In the genomic region with DNA sequence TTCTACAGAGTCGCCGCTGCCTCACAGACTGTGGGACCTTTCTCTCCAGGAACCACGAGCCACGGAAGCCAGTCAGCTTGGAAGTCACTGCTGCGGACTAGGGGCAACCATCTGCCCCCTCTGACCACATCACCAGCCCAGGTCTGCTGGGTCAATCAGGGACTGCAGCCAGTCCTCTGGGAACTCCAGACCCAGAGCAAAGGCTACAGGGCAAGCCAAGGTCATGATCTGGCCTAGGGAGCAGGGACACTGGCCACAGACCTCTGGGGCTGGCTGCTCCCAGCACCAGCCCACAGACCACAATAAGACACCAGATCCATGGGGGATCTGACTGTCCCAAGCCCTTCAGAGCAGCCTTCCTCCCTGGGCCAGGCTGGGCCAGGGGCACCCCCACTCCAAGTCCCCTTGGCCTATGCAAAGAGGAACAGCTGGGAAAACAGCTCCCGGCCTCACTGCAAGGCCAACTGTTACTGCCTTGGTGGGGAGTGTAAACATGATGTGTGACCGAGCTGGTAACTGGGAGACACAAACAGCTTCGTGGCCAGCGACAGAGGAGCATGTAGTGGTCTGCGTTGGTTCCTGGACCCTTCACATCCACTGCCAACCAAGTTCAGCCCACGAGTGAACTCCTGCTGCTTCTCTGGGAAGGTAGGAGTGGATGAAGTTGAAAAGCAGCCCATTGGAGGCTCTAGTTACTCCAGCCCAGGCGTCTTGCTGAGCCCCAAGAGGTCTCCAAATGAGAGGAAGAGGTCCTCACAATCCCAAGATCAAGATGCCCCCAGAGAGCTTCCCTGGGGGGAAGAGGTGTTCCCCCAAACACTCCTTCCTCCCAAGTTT, we compare ENCODE assay signal across 2 cellular contexts.
TF ChIP-seq lines count a peak whose summit lies in the region.

No MANE protein-coding gene starts in this region.

TF ChIP-seq in A549, 52 proteins besides CTCF, POLR2A, EP300 and RAD21 (continued from another document):
- TF ChIP-seq, protein P1, sequence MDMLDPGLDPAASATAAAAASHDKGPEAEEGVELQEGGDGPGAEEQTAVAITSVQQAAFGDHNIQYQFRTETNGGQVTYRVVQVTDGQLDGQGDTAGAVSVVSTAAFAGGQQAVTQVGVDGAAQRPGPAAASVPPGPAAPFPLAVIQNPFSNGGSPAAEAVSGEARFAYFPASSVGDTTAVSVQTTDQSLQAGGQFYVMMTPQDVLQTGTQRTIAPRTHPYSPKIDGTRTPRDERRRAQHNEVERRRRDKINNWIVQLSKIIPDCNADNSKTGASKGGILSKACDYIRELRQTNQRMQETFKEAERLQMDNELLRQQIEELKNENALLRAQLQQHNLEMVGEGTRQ (IDR thresholded peaks at IDR 0.05) = no peak
- TF ChIP-seq, protein P2, sequence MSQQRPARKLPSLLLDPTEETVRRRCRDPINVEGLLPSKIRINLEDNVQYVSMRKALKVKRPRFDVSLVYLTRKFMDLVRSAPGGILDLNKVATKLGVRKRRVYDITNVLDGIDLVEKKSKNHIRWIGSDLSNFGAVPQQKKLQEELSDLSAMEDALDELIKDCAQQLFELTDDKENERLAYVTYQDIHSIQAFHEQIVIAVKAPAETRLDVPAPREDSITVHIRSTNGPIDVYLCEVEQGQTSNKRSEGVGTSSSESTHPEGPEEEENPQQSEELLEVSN (IDR thresholded peaks at IDR 0.05; ENCODE audit: borderline replicate concordance, low read depth) = no peak
- TF ChIP-seq ZNF302 (CRISPR knock-in tag; IDR thresholded peaks at IDR 0.05) (no peak), JUNB (IDR thresholded peaks at IDR 0.05) (no peak), EHF (CRISPR knock-in tag; IDR thresholded peaks at IDR 0.05) (no peak), TFCP2L1 (CRISPR knock-in tag; IDR thresholded peaks at IDR 0.05) (no peak), CBX2 (IDR thresholded peaks at IDR 0.05; ENCODE audit: borderline replicate concordance, low read depth) (no peak), FOSL2 (IDR thresholded peaks at IDR 0.05) (no peak), FOSL2 (CRISPR knock-in tag; IDR thresholded peaks at IDR 0.05) (no peak), SREBF2 (IDR thresholded peaks at IDR 0.05) (no peak), RFX5 (IDR thresholded peaks at IDR 0.05) (no peak), MYC (IDR thresholded peaks at IDR 0.05; ENCODE audit: borderline replicate concordance, low read length) (no peak), JUN (IDR thresholded peaks at IDR 0.05) (no peak; a peak in 1 of 5 replicates), KDM1A (IDR thresholded peaks at IDR 0.05; ENCODE audit: low read depth) (no peak), MAZ (IDR thresholded peaks at IDR 0.05; ENCODE audit: borderline replicate concordance, low read depth, low read length) (no peak)
- TF ChIP-seq, protein P3, sequence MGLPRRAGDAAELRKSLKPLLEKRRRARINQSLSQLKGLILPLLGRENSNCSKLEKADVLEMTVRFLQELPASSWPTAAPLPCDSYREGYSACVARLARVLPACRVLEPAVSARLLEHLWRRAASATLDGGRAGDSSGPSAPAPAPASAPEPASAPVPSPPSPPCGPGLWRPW (IDR thresholded peaks at IDR 0.05) = no peak
TF ChIP-seq in A549: peak in this region for 0.

TF ChIP-seq in HCT116, 20 proteins besides CTCF, POLR2A, EP300 and RAD21 (continued from another document):
- TF ChIP-seq, protein P4, sequence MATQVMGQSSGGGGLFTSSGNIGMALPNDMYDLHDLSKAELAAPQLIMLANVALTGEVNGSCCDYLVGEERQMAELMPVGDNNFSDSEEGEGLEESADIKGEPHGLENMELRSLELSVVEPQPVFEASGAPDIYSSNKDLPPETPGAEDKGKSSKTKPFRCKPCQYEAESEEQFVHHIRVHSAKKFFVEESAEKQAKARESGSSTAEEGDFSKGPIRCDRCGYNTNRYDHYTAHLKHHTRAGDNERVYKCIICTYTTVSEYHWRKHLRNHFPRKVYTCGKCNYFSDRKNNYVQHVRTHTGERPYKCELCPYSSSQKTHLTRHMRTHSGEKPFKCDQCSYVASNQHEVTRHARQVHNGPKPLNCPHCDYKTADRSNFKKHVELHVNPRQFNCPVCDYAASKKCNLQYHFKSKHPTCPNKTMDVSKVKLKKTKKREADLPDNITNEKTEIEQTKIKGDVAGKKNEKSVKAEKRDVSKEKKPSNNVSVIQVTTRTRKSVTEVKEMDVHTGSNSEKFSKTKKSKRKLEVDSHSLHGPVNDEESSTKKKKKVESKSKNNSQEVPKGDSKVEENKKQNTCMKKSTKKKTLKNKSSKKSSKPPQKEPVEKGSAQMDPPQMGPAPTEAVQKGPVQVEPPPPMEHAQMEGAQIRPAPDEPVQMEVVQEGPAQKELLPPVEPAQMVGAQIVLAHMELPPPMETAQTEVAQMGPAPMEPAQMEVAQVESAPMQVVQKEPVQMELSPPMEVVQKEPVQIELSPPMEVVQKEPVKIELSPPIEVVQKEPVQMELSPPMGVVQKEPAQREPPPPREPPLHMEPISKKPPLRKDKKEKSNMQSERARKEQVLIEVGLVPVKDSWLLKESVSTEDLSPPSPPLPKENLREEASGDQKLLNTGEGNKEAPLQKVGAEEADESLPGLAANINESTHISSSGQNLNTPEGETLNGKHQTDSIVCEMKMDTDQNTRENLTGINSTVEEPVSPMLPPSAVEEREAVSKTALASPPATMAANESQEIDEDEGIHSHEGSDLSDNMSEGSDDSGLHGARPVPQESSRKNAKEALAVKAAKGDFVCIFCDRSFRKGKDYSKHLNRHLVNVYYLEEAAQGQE (IDR thresholded peaks at IDR 0.05; ENCODE audit: low read depth) = no peak
